Comparison of ENCODE assay signal across 27 cellular contexts in genomic region chr1:5829414-5829813, GRCh38.
"Had no signal": no experiment of that assay in that cellular context is flagged by ENCODE, and none has a peak within 500 bp of the region (broad histone marks: within the 10 kb centered on the region; RNA-seq: fewer than 3 reads in every experiment).

No MANE protein-coding gene starts in this region.

- DNase-seq: activated B cell treated with CpG ODN at 0.5 μM for 24 hours; activated CD4-positive, alpha-beta T cell treated with anti-CD3 and anti-CD28 coated beads for 1 hour; activated CD4-positive, alpha-beta T cell treated with anti-CD3 and anti-CD28 coated beads, Interleukin-2, amount 10 ng/mL, durations not matched to agents 24 days and 14 days; activated CD4-positive, alpha-beta T cell treated with anti-CD3 and anti-CD28 coated beads, Interleukin-2, amount 50 U/mL, for 48 hours; activated CD8-positive, alpha-beta memory T cell treated with anti-CD3 and anti-CD28 coated beads, Interleukin-2, amount 10 ng/mL, durations not matched to agents 7 days and 5 days; activated gamma-delta T cell; activated naive CD4-positive, alpha-beta T cell treated with anti-CD3 and anti-CD28 coated beads for 36 hours; activated T-cell treated with anti-CD3 and anti-CD28 coated beads, Interleukin-2, amount 50 U/mL, for 48 hours; amygdala; NCI-H1092 treated with DMSO at 0.1 percent for 48 hours; NCI-H1417 treated with DMSO at 0.1 percent for 48 hours; NCI-H1694; NCI-H2029; NCI-H2107; NCI-H2171 treated with DMSO at 0.1 percent for 48 hours; NCI-H226; NCI-H526; NCI-H82; SIG-M5; T-helper 2 cell; T1000 had no signal

- H3K27ac ChIP-seq: cardiac muscle cell had no signal

- H3K4me3 Mint-ChIP-seq: activated B cell treated with CpG ODN at 0.5 μM for 24 hours; activated CD4-positive, alpha-beta T cell treated with anti-CD3 and anti-CD28 coated beads, Interleukin-2, amount 10 ng/mL, durations not matched to agents 24 days and 14 days; activated CD8-positive, alpha-beta memory T cell treated with anti-CD3 and anti-CD28 coated beads, Interleukin-2, amount 10 ng/mL, durations not matched to agents 7 days and 5 days; activated naive CD4-positive, alpha-beta T cell treated with anti-CD3 and anti-CD28 coated beads for 36 hours; activated naive CD8-positive, alpha-beta T cell; activated T-helper 17 cell treated with anti-CD3 and anti-CD28 coated beads, Interleukin-2, amount 50 U/mL, for 72 hours; brain had no signal

- H3K27me3 ChIP-seq: cardiac muscle cell had no signal

- H3K4me3 ChIP-seq: cardiac muscle cell had no signal

- ATAC-seq: activated CD8-positive, alpha-beta memory T cell treated with anti-CD3 and anti-CD28 coated beads, Interleukin-2, amount 10 ng/mL, durations not matched to agents 7 days and 5 days; activated T-helper 17 cell treated with anti-CD3 and anti-CD28 coated beads, Interleukin-2, amount 50 U/mL, for 72 hours had no signal

- H3K27me3 Mint-ChIP-seq: activated B cell treated with CpG ODN at 0.5 μM for 24 hours; activated CD4-positive, alpha-beta T cell treated with anti-CD3 and anti-CD28 coated beads, Interleukin-2, amount 10 ng/mL, durations not matched to agents 24 days and 14 days; activated CD8-positive, alpha-beta memory T cell treated with anti-CD3 and anti-CD28 coated beads, Interleukin-2, amount 10 ng/mL, durations not matched to agents 7 days and 5 days had no signal

- H3K9me3 Mint-ChIP-seq: activated CD4-positive, alpha-beta T cell treated with anti-CD3 and anti-CD28 coated beads, Interleukin-2, amount 10 ng/mL, durations not matched to agents 24 days and 14 days had no signal

- H3K36me3 Mint-ChIP-seq: activated CD8-positive, alpha-beta memory T cell treated with anti-CD3 and anti-CD28 coated beads, Interleukin-2, amount 10 ng/mL, durations not matched to agents 7 days and 5 days; activated naive CD8-positive, alpha-beta T cell; brain had no signal

- FAIRE-seq: astrocyte, TTC549 had no signal

- H3K36me3 ChIP-seq: cardiac muscle cell had no signal

- H3K27ac Mint-ChIP-seq: activated B cell treated with CpG ODN at 0.5 μM for 24 hours; activated CD4-positive, alpha-beta T cell treated with anti-CD3 and anti-CD28 coated beads, Interleukin-2, amount 10 ng/mL, durations not matched to agents 24 days and 14 days; activated CD8-positive, alpha-beta memory T cell treated with anti-CD3 and anti-CD28 coated beads, Interleukin-2, amount 10 ng/mL, durations not matched to agents 7 days and 5 days; activated naive CD4-positive, alpha-beta T cell treated with anti-CD3 and anti-CD28 coated beads for 36 hours; activated naive CD8-positive, alpha-beta T cell; activated T-helper 17 cell treated with anti-CD3 and anti-CD28 coated beads, Interleukin-2, amount 50 U/mL, for 72 hours had no signal

- H3K4me1 Mint-ChIP-seq: activated B cell treated with CpG ODN at 0.5 μM for 24 hours; activated CD4-positive, alpha-beta T cell treated with anti-CD3 and anti-CD28 coated beads, Interleukin-2, amount 10 ng/mL, durations not matched to agents 24 days and 14 days; activated CD8-positive, alpha-beta memory T cell treated with anti-CD3 and anti-CD28 coated beads, Interleukin-2, amount 10 ng/mL, durations not matched to agents 7 days and 5 days had no signal
